Comparison of ENCODE assay signal across 22 cellular contexts in genomic region chr1:20405051-20405754, GRCh38.
DNase-seq lines count a peak whose midpoint lies in the region; ATAC-seq, FAIRE-seq and TF ChIP-seq lines count a peak whose summit lies in the region.
"Had no signal": no experiment of that assay in that cellular context is flagged by ENCODE, and none has a peak within 500 bp of the region (broad histone marks: within the 10 kb centered on the region; RNA-seq: fewer than 3 reads in every experiment).

No MANE protein-coding gene starts in this region.

- H3K9me3 ChIP-seq in K562 (replicated peaks; ENCODE audit: control insufficient read depth, insufficient read depth, low read depth, low read length) (no peaks in the 10 kb centered on the region), prostate gland (no peaks in the 10 kb centered on the region)

- no peak overlapping the region for H2AFZ ChIP-seq in K562 (ENCODE audit: low read depth, low read length)
- H2AFZ ChIP-seq: GM23248 had no signal

- intact Hi-C loops in K562 (cut with micrococcal nuclease) = no loop called here
- intact Hi-C loops in prostate gland (cut with DNase I) = no loop called here

- no peaks in the 10 kb centered on the region for H3K9me1 ChIP-seq in K562 (ENCODE audit: control insufficient read depth, insufficient read depth, low read length)

- no peaks in the 10 kb centered on the region for H3K79me2 ChIP-seq in K562 (ENCODE audit: control insufficient read depth, insufficient read depth, low read length)

- no peak overlapping the region for H3K4me2 ChIP-seq in K562 (ENCODE audit: insufficient read depth, low read length)

- no peak overlapping the region for H3K4me3 ChIP-seq in K562
- no peak overlapping the region for H3K4me3 ChIP-seq in prostate gland
- H3K4me3 ChIP-seq: GM23248, SK-N-MC had no signal

- H3K27ac ChIP-seq in K562 (ENCODE audit: extremely low read depth, low read depth, low read length) (no peak overlapping the region), prostate gland (no peak overlapping the region)
- H3K27ac ChIP-seq: 22Rv1, GM23248, SK-N-MC had no signal

- CTCF ChIA-PET in K562 (lab: Yijun Ruan, JAX; ENCODE audit: low intra/inter-chr PET ratio) = interaction anchor here (0.5 kb wide), 1 partner anchor 64 kb away, joined by 3 read pairs; no protein-coding TSS in a partner anchor

- H3K27me3 ChIP-seq in K562 (ENCODE audit: control insufficient read depth in 2 of 2, insufficient read depth in 2 of 2, low read length in 2 of 2) = peaks cover 15 to 43% of the 10 kb centered on the region in 2 experiments
- peaks cover 10% of the 10 kb centered on the region for H3K27me3 ChIP-seq in prostate gland (replicated peaks; ENCODE audit: insufficient read depth)

- in situ Hi-C loops in K562 (cut with MboI) = no loop called here

- no peak for ATAC-seq in K562
- ATAC-seq in left lobe of liver = no peak
- no peak for ATAC-seq in HG03342 (IDR thresholded peaks at IDR 0.05; ENCODE audit: unreplicated experiment)

- BruUV-seq in K562 (replicated peaks; lab: Mats Ljungman, UMichigan) = no TSS peak

- POLR2A ChIA-PET in K562 (lab: Yijun Ruan, JAX) = interaction anchor here (1.4 kb wide), 1 partner anchor 8 kb away, joined by 4 read pairs; no protein-coding TSS in a partner anchor

- TF ChIP-seq CTCF in K562 (IDR thresholded peaks at IDR 0.05 in 2 of 3, conservative IDR thresholded peaks at IDR 0.05 in 1 of 3; ENCODE audit: insufficient read depth in 2 of 3, low read depth in 1 of 3, low read length in 3 of 3) (no peak), prostate gland (IDR thresholded peaks at IDR 0.05) (no peak)

- TF ChIP-seq RAD21 in K562 (CRISPR knock-in tag; conservative IDR thresholded peaks at IDR 0.05 in 1 of 2, IDR thresholded peaks at IDR 0.05 in 1 of 2) = no peak

- no peak for TF ChIP-seq EP300 in K562 (IDR thresholded peaks at IDR 0.05; ENCODE audit: low read length)

- TF ChIP-seq POLR2A in K562 (conservative IDR thresholded peaks at IDR 0.05) = no peak
- TF ChIP-seq POLR2A in prostate gland (IDR thresholded peaks at IDR 0.05) = no peak

- no peak overlapping the region for H3K9ac ChIP-seq in K562 (ENCODE audit: insufficient read depth in 1 of 2, low read depth in 2 of 2, low read length in 2 of 2)
- H3K9ac ChIP-seq: GM23248 had no signal

- H4K20me1 ChIP-seq in K562 (replicated peaks; ENCODE audit: control insufficient read depth, insufficient read depth, low read length) = 0 out of 2 replicates have a peak, but pooled peaks cover 13% of the 10 kb centered on the region

- H3K4me1 ChIP-seq in K562 (replicated peaks in 1 of 2; ENCODE audit: control insufficient read depth in 2 of 2, insufficient read depth in 2 of 2, low read length in 2 of 2) = no peaks in the 10 kb centered on the region; a peak in 1 of 5 replicates
- no peaks in the 10 kb centered on the region for H3K4me1 ChIP-seq in prostate gland (replicated peaks)

- FAIRE-seq in K562 (lab: Jason Lieb, UNC) = no peak

- peak; percentile 14 for DNase-seq in activated CD4-positive, CD25-positive, alpha-beta regulatory T cell treated with anti-CD3 and anti-CD28 coated beads, Interleukin-2, amount 50 U/mL, for 72 hours
- DNase-seq in activated CD4-positive, CD25-positive, alpha-beta regulatory T cell (lab: John Stamatoyannopoulos, UW) = no peak
- DNase-seq in K562 (ENCODE audit: extremely low read depth in 1 of 4, low spot score in 3 of 4) (no peak), left lobe of liver (ENCODE audit: low spot score) (peak; percentile 27), cerebellar nuclear complex (lab: John Stamatoyannopoulos, UW) (no peak), NCI-H82 (lab: John Stamatoyannopoulos, UW) (no peak), prostate gland (ENCODE audit: low spot score) (no peak)
- DNase-seq: CD4-positive, alpha-beta T cell; GF-D8; HCEC 1CT; Kasumi-1; MM.1S; NCI-H1092 treated with DMSO at 0.1 percent for 48 hours; NCI-H2081 treated with DMSO at 0.1 percent for 48 hours; NCI-H446 treated with DMSO at 0.1 percent for 48 hours; NK-92 treated with Interleukin-12 subunit alpha and Interleukin-12 subunit beta, amount 100 ng/mL, for 24 hours; OCI-M1; SHP77 had no signal

- under 1% methylated on average over 13 of the region's 13 CpGs for WGBS in K562 (ENCODE audit: insufficient coverage, low coverage, missing lambda C conversion rate)
- WGBS in prostate gland = 87% methylated on average over 13 of the region's 13 CpGs

- no peaks in the 10 kb centered on the region for H3K36me3 ChIP-seq in K562 (ENCODE audit: control insufficient read depth, insufficient read depth, low read length)
- H3K36me3 ChIP-seq in prostate gland = no peaks in the 10 kb centered on the region

TF ChIP-seq in K562, 482 proteins besides CTCF, POLR2A, EP300 and RAD21:
- TF ChIP-seq RBM25 (IDR thresholded peaks at IDR 0.05; ENCODE audit: low read depth, low read length, severe bottlenecking) (peak; percentile 49), EP400 (IDR thresholded peaks at IDR 0.05) (no peak)
TF ChIP-seq in K562: peak in this region for 1.

Comparison
In these comparisons a context has a peak if more than half of its experiments do, and no peak if none do; other contexts are left out.
1. DNase-seq: peak in activated CD4-positive, CD25-positive, alpha-beta regulatory T cell treated with anti-CD3 and anti-CD28 coated beads, Interleukin-2, amount 50 U/mL, for 72 hours (single experiment) and left lobe of liver (single experiment); none in activated CD4-positive, CD25-positive, alpha-beta regulatory T cell (0 of 4), K562 (0 of 4), cerebellar nuclear complex (0 of 2), NCI-H82 (single experiment) and prostate gland (single experiment).